ENCODE assay signal across 22 cellular contexts in the genomic region with DNA sequence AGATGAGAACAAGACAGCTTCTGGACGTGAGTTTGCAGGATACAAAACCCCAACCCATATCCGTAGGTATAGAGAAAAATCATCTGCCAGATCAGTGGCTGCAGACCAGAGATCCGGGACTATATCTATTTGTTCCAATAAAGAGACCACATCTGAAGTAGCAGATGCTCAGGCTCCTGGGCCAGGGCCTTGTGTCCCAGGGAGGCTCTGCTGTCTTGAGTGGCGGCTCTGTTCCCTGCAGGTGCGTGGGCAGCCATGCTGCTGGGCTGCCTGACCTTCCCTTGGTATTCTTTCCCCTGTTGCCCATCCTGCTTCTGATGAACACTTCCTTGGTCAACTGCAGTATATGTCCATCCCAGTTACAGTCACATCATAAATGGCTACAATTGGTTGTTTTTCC.
"Had no signal": no experiment of that assay in that cellular context is flagged by ENCODE, and none has a peak within 500 bp of the region (broad histone marks: within the 10 kb centered on the region; RNA-seq: fewer than 3 reads in every experiment).

No MANE protein-coding gene starts in this region.

- H3K4me3 ChIP-seq: psoas muscle, right lobe of liver, spleen, stomach, thoracic aorta, transverse colon, uterus had no signal

- H3K9me3 Mint-ChIP-seq: natural killer cell treated with Interleukin-12 subunit alpha and Interleukin-12 subunit beta and Interleukin-15 and Interleukin-18, amount 100 ng/mL, for 72 hours had no signal

- ATAC-seq: foreskin keratinocyte; left colon; natural killer cell treated with Interleukin-12 subunit alpha and Interleukin-12 subunit beta and Interleukin-15 and Interleukin-18, amount 100 ng/mL, for 72 hours; psoas muscle; right lobe of liver had no signal

- H3K4me3 Mint-ChIP-seq: mesothelial cell of epicardium; natural killer cell treated with Interleukin-12 subunit alpha and Interleukin-12 subunit beta and Interleukin-15 and Interleukin-18, amount 100 ng/mL, for 72 hours had no signal

- H3K4me1 ChIP-seq: foreskin keratinocyte had no signal

- H3K36me3 ChIP-seq: right lobe of liver, thoracic aorta, transverse colon, uterus had no signal

- H3K27ac ChIP-seq: foreskin keratinocyte, parathyroid adenoma, psoas muscle, right lobe of liver, spleen, stomach, thoracic aorta, transverse colon, uterus had no signal

- H3K27ac Mint-ChIP-seq: mesothelial cell of epicardium; natural killer cell treated with Interleukin-12 subunit alpha and Interleukin-12 subunit beta and Interleukin-15 and Interleukin-18, amount 100 ng/mL, for 72 hours had no signal

- DNase-seq: erythroblast; foreskin keratinocyte; mammary epithelial cell; occipital lobe; psoas muscle; retina; spleen; stimulated activated CD4-positive, alpha-beta T cell treated with anti-CD3 and anti-CD28 coated beads, Interleukin-15, amount 100 ng/mL, for 24 hours; stimulated activated CD4-positive, alpha-beta T cell treated with anti-CD3 and anti-CD28 coated beads, Interleukin-1b, Interleukin-23, amount 100 ng/mL, for 48 hours; stimulated activated CD4-positive, alpha-beta T cell treated with anti-CD3 and anti-CD28 coated beads, Interleukin-4, amount 100 ng/mL, for 24 hours; stimulated activated naive CD4-positive, alpha-beta T cell; stomach; substantia nigra; transverse colon had no signal

- H3K9me3 ChIP-seq: psoas muscle, right lobe of liver, spleen, stomach, thoracic aorta, transverse colon, uterus had no signal

- FAIRE-seq: endothelial cell of umbilical vein had no signal

- H3K27me3 ChIP-seq: right lobe of liver, stomach, transverse colon, uterus had no signal

- H3K36me3 Mint-ChIP-seq: natural killer cell treated with Interleukin-12 subunit alpha and Interleukin-12 subunit beta and Interleukin-15 and Interleukin-18, amount 100 ng/mL, for 72 hours had no signal
